In the genomic region with DNA sequence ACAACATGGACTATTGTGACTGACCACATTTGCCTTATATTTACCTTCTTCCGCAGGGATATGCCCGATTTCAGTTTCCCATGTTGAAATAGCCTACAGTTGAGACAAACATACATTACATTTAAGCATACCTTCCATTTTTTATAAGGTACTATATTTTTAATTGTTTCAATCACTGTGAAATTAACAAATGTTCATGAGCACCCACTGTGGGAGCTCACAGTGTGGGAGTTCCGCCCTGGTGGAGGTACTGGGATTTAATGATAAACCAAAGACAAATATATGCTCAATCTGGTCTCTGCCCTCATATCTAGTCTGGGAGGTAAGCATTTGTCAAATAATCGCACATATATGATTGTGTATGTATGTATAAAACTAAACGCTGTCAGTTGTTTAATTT, we compare ENCODE assay signal across 20 cellular contexts. TPM values are rescaled to one million over a fixed set of nuclear protein-coding genes. Genes with fewer than 3 reads are reported as not detected.
DNase-seq lines count a peak whose midpoint lies in the region; ATAC-seq and TF ChIP-seq lines count a peak whose summit lies in the region.
"Had no signal": no experiment of that assay in that cellular context is flagged by ENCODE, and none has a peak within 500 bp of the region (broad histone marks: within the 10 kb centered on the region; RNA-seq: fewer than 3 reads in every experiment).

No MANE protein-coding gene starts in this region.

- H3K9me2 ChIP-seq in GM23338 (ENCODE audit: insufficient read depth), result 0 out of 2 replicates have a peak, but pooled peaks cover 9% of the 10 kb centered on the region

- no peak overlapping the region for H3K4me3 Mint-ChIP-seq in GM23338
- H3K4me3 Mint-ChIP-seq: CD4-positive, CD25-positive, alpha-beta regulatory T cell; T-cell had no signal

- DNase-seq in GM23338 (ENCODE audit: low spot score) (no peak), esophagus muscularis mucosa (ENCODE audit: extremely low spot score) (peak; percentile 8), NCI-H510A (lab: John Stamatoyannopoulos, UW) (no peak), HUDEP-2 (lab: John Stamatoyannopoulos, UW; ENCODE audit: unreplicated experiment in 76 of 76) (no peak)
- DNase-seq: BE2C; CD4-positive, CD25-positive, alpha-beta regulatory T cell; DND-41; MV-4-11; NCI-H226; NCI-H524; SJCRH30; T-cell had no signal

- H3K4me2 ChIP-seq in GM23338, result no peak overlapping the region
- H3K4me2 ChIP-seq: KMS-11 had no signal

- H3K36me3 ChIP-seq in GM23338 (ENCODE audit: insufficient read depth) (no peaks in the 10 kb centered on the region), esophagus muscularis mucosa (no peaks in the 10 kb centered on the region), mucosa of stomach (ENCODE audit: control insufficient read depth, insufficient read depth, low read length) (no peaks in the 10 kb centered on the region)
- H3K36me3 ChIP-seq: BE2C, HAP-1, SJCRH30 had no signal

- no peaks in the 10 kb centered on the region; the same call in 2 of the 3 replicates for H3K9me3 Mint-ChIP-seq in GM23338

- TF ChIP-seq CTCF in 22Rv1 (IDR thresholded peaks at IDR 0.05) (no peak), GM23338 (conservative IDR thresholded peaks at IDR 0.05; ENCODE audit: low read depth in 2 of 2) (no peak), esophagus muscularis mucosa (IDR thresholded peaks at IDR 0.05) (no peak)

- peak overlapping the region; percentile 91; the same call in 1 of the 2 replicates for H2AFZ ChIP-seq in GM23338

- no peaks in the 10 kb centered on the region for H3K36me3 Mint-ChIP-seq in GM23338 (ENCODE audit: low read depth)
- H3K36me3 Mint-ChIP-seq: CD4-positive, CD25-positive, alpha-beta regulatory T cell; T-cell had no signal

- peaks cover 34% of the 10 kb centered on the region for H3K4me1 Mint-ChIP-seq in GM23338
- H3K4me1 Mint-ChIP-seq: CD4-positive, CD25-positive, alpha-beta regulatory T cell; T-cell had no signal

- no peaks in the 10 kb centered on the region for H3K27me3 ChIP-seq in GM23338 (ENCODE audit: insufficient read depth)
- peaks cover 0 to 17% (median 0%) of the 10 kb centered on the region in 4 donors for H3K27me3 ChIP-seq in esophagus muscularis mucosa
- no peaks in the 10 kb centered on the region for H3K27me3 ChIP-seq in mucosa of stomach (ENCODE audit: control insufficient read depth, insufficient read depth, low read length)
- H3K27me3 ChIP-seq: BE2C, SJCRH30 had no signal

- H3K27ac ChIP-seq in 22Rv1 (peak overlapping the region; percentile 99), GM23338 (ENCODE audit: low read depth) (no peak overlapping the region), esophagus muscularis mucosa (replicated peaks in 1 of 4) (no peak overlapping the region)
- H3K27ac ChIP-seq: HL-60, KMS-11 had no signal

- H3K27ac Mint-ChIP-seq in GM23338, result no peak overlapping the region
- H3K27ac Mint-ChIP-seq: CD4-positive, CD25-positive, alpha-beta regulatory T cell; T-cell had no signal

- peaks cover 1% of the 10 kb centered on the region for H3K27me3 Mint-ChIP-seq in GM23338 (ENCODE audit: insufficient read depth, low read depth, poor library complexity)
- H3K27me3 Mint-ChIP-seq: CD4-positive, CD25-positive, alpha-beta regulatory T cell had no signal

- H3F3A ChIP-seq in GM23338 (replicated peaks; ENCODE audit: low read depth), result no peaks in the 10 kb centered on the region

- 77% methylated on average over 5 of the region's 5 CpGs for WGBS in esophagus muscularis mucosa

- H3K79me2 ChIP-seq in GM23338 (replicated peaks; ENCODE audit: insufficient read depth), result no peaks in the 10 kb centered on the region

- ATAC-seq in GM23338 (no peak), HG03521 (IDR thresholded peaks at IDR 0.05; ENCODE audit: unreplicated experiment) (no peak)
- ATAC-seq: GM12878, T-cell had no signal

- no peak for TF ChIP-seq POLR2A in esophagus muscularis mucosa (IDR thresholded peaks at IDR 0.05; ENCODE audit: low read depth)

- intact Hi-C loops in esophagus muscularis mucosa (cut with DNase I), result no loop called here

- TF ChIP-seq EP300 in esophagus muscularis mucosa (IDR thresholded peaks at IDR 0.05), result no peak

- no peaks in the 10 kb centered on the region for H4K20me1 ChIP-seq in GM23338 (replicated peaks; ENCODE audit: insufficient read depth)

- H3K9me3 ChIP-seq in esophagus muscularis mucosa (no peaks in the 10 kb centered on the region), mucosa of stomach (ENCODE audit: control insufficient read depth, low read length) (no peaks in the 10 kb centered on the region)
- H3K9me3 ChIP-seq: BE2C, HAP-1, SJCRH30 had no signal

- H3K4me1 ChIP-seq in GM23338 (ENCODE audit: insufficient read depth) (peaks cover 20% of the 10 kb centered on the region), esophagus muscularis mucosa (no peaks in the 10 kb centered on the region), mucosa of stomach (ENCODE audit: control insufficient read depth, insufficient read depth, low read length) (peaks cover 67% of the 10 kb centered on the region)
- H3K4me1 ChIP-seq: BE2C, HAP-1 had no signal

- H3K9ac ChIP-seq in mucosa of stomach (ENCODE audit: low read length), result peak overlapping the region; percentile 38
- H3K9ac ChIP-seq: KMS-11 had no signal

- no peak overlapping the region for H3K4me3 ChIP-seq in GM23338
- no peak overlapping the region for H3K4me3 ChIP-seq in esophagus muscularis mucosa
- no peak overlapping the region for H3K4me3 ChIP-seq in mucosa of stomach (ENCODE audit: low read length)
- H3K4me3 ChIP-seq: GM12878, HAP-1, SJCRH30 had no signal

TF ChIP-seq in GM23338, 12 proteins besides CTCF, POLR2A, EP300 and RAD21 (continues in another document):
- no peak for TF ChIP-seq ZNF114 (CRISPR knock-in tag; IDR thresholded peaks at IDR 0.05)
- no peak for TF ChIP-seq CREB1 (CRISPR knock-in tag; IDR thresholded peaks at IDR 0.05; ENCODE audit: low read depth)
- TF ChIP-seq EZH2phosphoT487 (IDR thresholded peaks at IDR 0.05; ENCODE audit: unreplicated experiment), result no peak
- no peak for TF ChIP-seq STAT1 (IDR thresholded peaks at IDR 0.05; ENCODE audit: unreplicated experiment)
- no peak for TF ChIP-seq POLR2AphosphoS5 (IDR thresholded peaks at IDR 0.05; ENCODE audit: low read depth)
- no peak for TF ChIP-seq JUNB (IDR thresholded peaks at IDR 0.05; ENCODE audit: unreplicated experiment)
- no peak for TF ChIP-seq ZNF331 (CRISPR knock-in tag; IDR thresholded peaks at IDR 0.05; ENCODE audit: low read depth)
- no peak for TF ChIP-seq EZH2 (IDR thresholded peaks at IDR 0.05; ENCODE audit: low read depth, unreplicated experiment)
- TF ChIP-seq, protein P1, sequence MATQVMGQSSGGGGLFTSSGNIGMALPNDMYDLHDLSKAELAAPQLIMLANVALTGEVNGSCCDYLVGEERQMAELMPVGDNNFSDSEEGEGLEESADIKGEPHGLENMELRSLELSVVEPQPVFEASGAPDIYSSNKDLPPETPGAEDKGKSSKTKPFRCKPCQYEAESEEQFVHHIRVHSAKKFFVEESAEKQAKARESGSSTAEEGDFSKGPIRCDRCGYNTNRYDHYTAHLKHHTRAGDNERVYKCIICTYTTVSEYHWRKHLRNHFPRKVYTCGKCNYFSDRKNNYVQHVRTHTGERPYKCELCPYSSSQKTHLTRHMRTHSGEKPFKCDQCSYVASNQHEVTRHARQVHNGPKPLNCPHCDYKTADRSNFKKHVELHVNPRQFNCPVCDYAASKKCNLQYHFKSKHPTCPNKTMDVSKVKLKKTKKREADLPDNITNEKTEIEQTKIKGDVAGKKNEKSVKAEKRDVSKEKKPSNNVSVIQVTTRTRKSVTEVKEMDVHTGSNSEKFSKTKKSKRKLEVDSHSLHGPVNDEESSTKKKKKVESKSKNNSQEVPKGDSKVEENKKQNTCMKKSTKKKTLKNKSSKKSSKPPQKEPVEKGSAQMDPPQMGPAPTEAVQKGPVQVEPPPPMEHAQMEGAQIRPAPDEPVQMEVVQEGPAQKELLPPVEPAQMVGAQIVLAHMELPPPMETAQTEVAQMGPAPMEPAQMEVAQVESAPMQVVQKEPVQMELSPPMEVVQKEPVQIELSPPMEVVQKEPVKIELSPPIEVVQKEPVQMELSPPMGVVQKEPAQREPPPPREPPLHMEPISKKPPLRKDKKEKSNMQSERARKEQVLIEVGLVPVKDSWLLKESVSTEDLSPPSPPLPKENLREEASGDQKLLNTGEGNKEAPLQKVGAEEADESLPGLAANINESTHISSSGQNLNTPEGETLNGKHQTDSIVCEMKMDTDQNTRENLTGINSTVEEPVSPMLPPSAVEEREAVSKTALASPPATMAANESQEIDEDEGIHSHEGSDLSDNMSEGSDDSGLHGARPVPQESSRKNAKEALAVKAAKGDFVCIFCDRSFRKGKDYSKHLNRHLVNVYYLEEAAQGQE (IDR thresholded peaks at IDR 0.05; ENCODE audit: unreplicated experiment), result no peak
- TF ChIP-seq NANOG (IDR thresholded peaks at IDR 0.05; ENCODE audit: borderline replicate concordance), result no peak

RNA-seq across cellular contexts. Expression of a gene that starts 15.8 kb away (rescaled TPM):
- 13.7 and 15.6 TPM in 2 replicates for total RNA-seq in GM23338 (2014; rRNA removed; shearing (Covaris generic))
- polyA plus RNA-seq in GM23338 (2016; fragmentation: Nextera tagmentation; extraction: Ambion mirVana), result 9.8 TPM in 2 replicates
- under 1 TPM in 1 of 4 donors, not detected in 3; 0.11 TPM for total RNA-seq in esophagus muscularis mucosa
- total RNA-seq: CD4-positive, CD25-positive, alpha-beta regulatory T cell; GM12878; OCI-LY7 had no signal
- polyA plus RNA-seq: CD4-positive, CD25-positive, alpha-beta regulatory T cell; GM12878 had no signal

Comparison
In these comparisons a context has a peak if more than half of its experiments do, and no peak if none do; other contexts are left out.
1. RNA of a gene that starts 15.8 kb away (total RNA-seq): 13.7 to 15.6 TPM in GM23338; 0.11 TPM in esophagus muscularis mucosa; every median in the first group is over 10 times any median in the second.